Comparison of ENCODE assay signal across 10 cellular contexts in the genomic region with DNA sequence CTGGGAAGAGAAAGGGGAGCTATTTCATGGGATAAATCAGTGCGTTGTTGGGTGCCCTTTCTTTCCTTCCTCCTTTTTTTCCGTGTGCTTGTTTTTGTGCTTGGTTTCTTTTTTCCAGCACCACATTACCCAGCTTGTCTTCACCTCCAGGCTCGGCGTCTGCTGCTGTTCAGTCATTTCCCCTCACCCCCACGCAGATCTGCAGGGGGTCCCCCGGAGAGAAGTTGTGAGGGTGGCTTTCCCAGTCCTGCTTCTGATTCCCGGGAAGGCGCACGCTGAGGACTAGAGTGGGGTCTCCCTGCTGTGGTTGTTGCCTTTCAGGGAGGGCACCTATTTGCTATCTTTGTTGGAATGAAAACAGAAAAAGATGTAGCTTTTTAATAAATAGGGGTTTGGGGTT. TPM values are rescaled to one million over a fixed set of nuclear protein-coding genes. Genes with fewer than 3 reads are reported as not detected.
DNase-seq lines count a peak whose midpoint lies in the region; ATAC-seq, FAIRE-seq and TF ChIP-seq lines count a peak whose summit lies in the region.
"Had no signal": no experiment of that assay in that cellular context is flagged by ENCODE, and none has a peak within 500 bp of the region (broad histone marks: within the 10 kb centered on the region; RNA-seq: fewer than 3 reads in every experiment).

No MANE protein-coding gene starts in this region.

- H3K4me1 Mint-ChIP-seq in HFFc6 (ENCODE audit: low read depth) = peaks cover 12% of the 10 kb centered on the region

- 66% methylated on average over 9 of the region's 9 CpGs for WGBS in A549 (ENCODE audit: missing lambda C conversion rate)
- 11% methylated on average over 7 of the region's 9 CpGs for WGBS in mammary epithelial cell (ENCODE audit: low coverage, missing lambda C conversion rate)

- ATAC-seq in A549 (no peak; a peak in 1 of 6 replicates), HG02938 (IDR thresholded peaks at IDR 0.05; ENCODE audit: unreplicated experiment) (no peak)

- H2AFZ ChIP-seq in mammary epithelial cell (ENCODE audit: low read depth, low read length) = peak overlapping the region; percentile 84

- H3K4me3 ChIP-seq in A549 = peak overlapping the region; percentile 89
- H3K4me3 ChIP-seq in mammary epithelial cell (replicated peaks in 1 of 3; ENCODE audit: insufficient read depth in 1 of 3, low read depth in 2 of 3, low read length in 3 of 3) = peak overlapping the region in 2 of 3 experiments; percentile 56 to 58
- H3K4me3 ChIP-seq in muscle layer of duodenum (ENCODE audit: low read depth in 1 of 2, low read length in 2 of 2) = peak overlapping the region; percentile 93 to 96

- H3K4me1 ChIP-seq in A549 = peaks cover 22% of the 10 kb centered on the region
- H3K4me1 ChIP-seq in mammary epithelial cell (ENCODE audit: insufficient read depth, low read length) = peaks cover 11% of the 10 kb centered on the region
- peaks cover 7 to 13% of the 10 kb centered on the region in 2 donors for H3K4me1 ChIP-seq in muscle layer of duodenum (ENCODE audit: control insufficient read depth in 1 of 2, insufficient read depth in 2 of 2, low read length in 2 of 2)

- no peak for FAIRE-seq in A549 (lab: Jason Lieb, UNC)
- FAIRE-seq: endometrium had no signal

- in situ Hi-C loops in mammary epithelial cell (cut with MboI; ENCODE audit: low sequenced_read_pairs in 2 of 2) = no loop called here

- H3K27me3 ChIP-seq in mammary epithelial cell (ENCODE audit: insufficient read depth, low read length) = no peaks in the 10 kb centered on the region
- H3K27me3 ChIP-seq in muscle layer of duodenum (ENCODE audit: low read depth, low read length) = no peaks in the 10 kb centered on the region

- DNase-seq in A549 (ENCODE audit: low read depth in 1 of 2, low spot score in 1 of 2) (no peak), HFFc6 (no peak), mammary epithelial cell (no peak), NCI-H446 treated with DMSO at 0.1 percent for 48 hours (lab: John Stamatoyannopoulos, UW) (no peak), NCI-H128 (lab: John Stamatoyannopoulos, UW; ENCODE audit: unreplicated experiment) (no peak), UCSD-AML1 (lab: John Stamatoyannopoulos, UW; ENCODE audit: unreplicated experiment) (no peak)
- DNase-seq: NCI-H1930 had no signal

- no peaks in the 10 kb centered on the region for H4K20me1 ChIP-seq in mammary epithelial cell (ENCODE audit: insufficient read depth, low read length)

- dilution Hi-C loops in mammary epithelial cell (cut with HindIII; ENCODE audit: low sequenced_read_pairs) = no loop called here

- H3K27ac ChIP-seq in A549 = peak overlapping the region; percentile 98 to 99
- H3K27ac ChIP-seq in mammary epithelial cell (ENCODE audit: insufficient read depth, low read depth, low read length) = no peak overlapping the region
- H3K27ac ChIP-seq in muscle layer of duodenum (ENCODE audit: low read length) = no peak overlapping the region

- TF ChIP-seq CTCF in A549 (IDR thresholded peaks at IDR 0.05) = no peak
- TF ChIP-seq CTCF in HFFc6 (IDR thresholded peaks at IDR 0.05) = no peak
- no peak for TF ChIP-seq CTCF in mammary epithelial cell (conservative IDR thresholded peaks at IDR 0.05 in 1 of 2, IDR thresholded peaks at IDR 0.05 in 1 of 2; ENCODE audit: extremely low read depth in 1 of 2, insufficient read depth in 1 of 2, low read depth in 1 of 2, low read length in 2 of 2)

- H3K9me3 Mint-ChIP-seq in HFFc6 = no peaks in the 10 kb centered on the region

- CTCF ChIA-PET in A549 (lab: Yijun Ruan, JAX) = interaction anchor here (0.6 to 4.7 kb wide), 9 partner anchors 9 to 360 kb away, joined by 3 to 23 read pairs (median 3); no protein-coding TSS in a partner anchor
- CTCF ChIA-PET in mammary epithelial cell (lab: Charles Lee; ENCODE audit: low non-redundant PET) = no interaction called here

- no peak overlapping the region for H3K27ac Mint-ChIP-seq in HFFc6

- TF ChIP-seq EP300 in A549 (IDR thresholded peaks at IDR 0.05) = no peak

- peak overlapping the region; percentile 92 for H3K4me3 Mint-ChIP-seq in HFFc6

- intact Hi-C loops in mammary epithelial cell (cut with micrococcal nuclease) = no loop called here

- BruUV-seq in mammary epithelial cell (replicated peaks; lab: Mats Ljungman, UMichigan) = no TSS peak

- peaks cover 16% of the 10 kb centered on the region for H3K27me3 Mint-ChIP-seq in HFFc6 (ENCODE audit: insufficient read depth)

- H3K9me3 ChIP-seq in A549 = no peaks in the 10 kb centered on the region
- no peaks in the 10 kb centered on the region for H3K9me3 ChIP-seq in mammary epithelial cell (replicated peaks; ENCODE audit: insufficient read depth, low read length)
- no peaks in the 10 kb centered on the region for H3K9me3 ChIP-seq in muscle layer of duodenum (ENCODE audit: control insufficient read depth in 1 of 2, low read length in 2 of 2)

- H3K79me2 ChIP-seq in mammary epithelial cell (ENCODE audit: insufficient read depth, low read length) = no peaks in the 10 kb centered on the region

- no peaks in the 10 kb centered on the region for H3K36me3 Mint-ChIP-seq in HFFc6 (ENCODE audit: low read depth)

- H3K9ac ChIP-seq in mammary epithelial cell (ENCODE audit: insufficient read depth, low read length) = no peak overlapping the region

- no peak for TF ChIP-seq POLR2A in A549 (IDR thresholded peaks at IDR 0.05; ENCODE audit: low read length)

- peak overlapping the region; percentile 99 for H3K4me2 ChIP-seq in A549
- peak overlapping the region; percentile 100 for H3K4me2 ChIP-seq in mammary epithelial cell (ENCODE audit: insufficient read depth, low read depth, low read length)

- POLR2A ChIA-PET in A549 (lab: Yijun Ruan, JAX) = no interaction called here

- TF ChIP-seq RAD21 in A549 (conservative IDR thresholded peaks at IDR 0.05 in 1 of 2, IDR thresholded peaks at IDR 0.05 in 1 of 2) = no peak

- no peaks in the 10 kb centered on the region for H3K36me3 ChIP-seq in mammary epithelial cell (ENCODE audit: insufficient read depth, low read length)
- no peaks in the 10 kb centered on the region for H3K36me3 ChIP-seq in muscle layer of duodenum (ENCODE audit: control insufficient read depth in 1 of 2, insufficient read depth in 2 of 2, low read length in 2 of 2)

TF ChIP-seq in A549, 52 proteins besides CTCF, POLR2A, EP300 and RAD21:
- TF ChIP-seq KDM1A (IDR thresholded peaks at IDR 0.05; ENCODE audit: low read depth) (no peak), CEBPB (IDR thresholded peaks at IDR 0.05) (no peak), ZSCAN20 (CRISPR knock-in tag; IDR thresholded peaks at IDR 0.05) (no peak), NPAS2 (CRISPR knock-in tag; IDR thresholded peaks at IDR 0.05; ENCODE audit: borderline replicate concordance) (no peak), GATA3 (IDR thresholded peaks at IDR 0.05; ENCODE audit: borderline replicate concordance) (no peak), MYC (IDR thresholded peaks at IDR 0.05; ENCODE audit: borderline replicate concordance, low read length) (no peak)
- TF ChIP-seq, protein P1, sequence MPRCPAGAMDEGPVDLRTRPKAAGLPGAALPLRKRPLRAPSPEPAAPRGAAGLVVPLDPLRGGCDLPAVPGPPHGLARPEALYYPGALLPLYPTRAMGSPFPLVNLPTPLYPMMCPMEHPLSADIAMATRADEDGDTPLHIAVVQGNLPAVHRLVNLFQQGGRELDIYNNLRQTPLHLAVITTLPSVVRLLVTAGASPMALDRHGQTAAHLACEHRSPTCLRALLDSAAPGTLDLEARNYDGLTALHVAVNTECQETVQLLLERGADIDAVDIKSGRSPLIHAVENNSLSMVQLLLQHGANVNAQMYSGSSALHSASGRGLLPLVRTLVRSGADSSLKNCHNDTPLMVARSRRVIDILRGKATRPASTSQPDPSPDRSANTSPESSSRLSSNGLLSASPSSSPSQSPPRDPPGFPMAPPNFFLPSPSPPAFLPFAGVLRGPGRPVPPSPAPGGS (IDR thresholded peaks at IDR 0.05) = no peak
TF ChIP-seq in A549: peak in this region for 0.

RNA-seq across cellular contexts. Expression of a gene that starts 1.6 kb away (rescaled TPM):
- polyA plus RNA-seq in A549 (2011; rRNA removed) (12.5 and 15.0 TPM in 2 replicates), A549 (2017; fragmentation: RNase III; extraction: RNeasy Plus Mini Kit Qiagen cat#74134 plus additional on column Dnase treatment) (6.5 to 7.5 TPM (median 6.6 TPM) in 3 replicates), mammary epithelial cell (0.92 TPM)
- polyA plus RNA-seq in A549 (2012; cell fraction: cytosol; rRNA removed) = 3.2 and 4.0 TPM in 2 replicates
- 4.1 and 5.6 TPM in 2 replicates for polyA plus RNA-seq in A549 (2012; cell fraction: nucleus; rRNA removed)
- polyA minus RNA-seq in A549 (2011; rRNA and poly(A)+ RNA removed) = 10.0 and 10.2 TPM in 2 replicates
- 1 to 10 TPM in 2 of 6 experiments, under 1 TPM in 4; 0.34 to 1.4 (median 0.43) TPM for total RNA-seq in HFFc6 (2021; fragmentation: NEBNext Ultra II Directional; extraction: Animal tissue kit (Norgen Biotek cat#: 25700))
- 1 to 10 TPM in 1 of 2 donors, under 1 TPM in 1; 0.50 to 1.5 TPM for total RNA-seq in mammary epithelial cell
- 0.41 TPM for polyA minus RNA-seq in mammary epithelial cell

Comparison
In these comparisons a context has a peak if more than half of its experiments do, and no peak if none do; other contexts are left out.
1. H3K27ac ChIP-seq: peak in A549 (2 of 2); none in mammary epithelial cell (single experiment) and muscle layer of duodenum (single experiment).
2. Peak in every context shown above with its lines, with median percentiles within 50 percentile points of each other: H3K4me3 ChIP-seq.